Comparison of ENCODE assay signal across 8 cellular contexts in the genomic region with DNA sequence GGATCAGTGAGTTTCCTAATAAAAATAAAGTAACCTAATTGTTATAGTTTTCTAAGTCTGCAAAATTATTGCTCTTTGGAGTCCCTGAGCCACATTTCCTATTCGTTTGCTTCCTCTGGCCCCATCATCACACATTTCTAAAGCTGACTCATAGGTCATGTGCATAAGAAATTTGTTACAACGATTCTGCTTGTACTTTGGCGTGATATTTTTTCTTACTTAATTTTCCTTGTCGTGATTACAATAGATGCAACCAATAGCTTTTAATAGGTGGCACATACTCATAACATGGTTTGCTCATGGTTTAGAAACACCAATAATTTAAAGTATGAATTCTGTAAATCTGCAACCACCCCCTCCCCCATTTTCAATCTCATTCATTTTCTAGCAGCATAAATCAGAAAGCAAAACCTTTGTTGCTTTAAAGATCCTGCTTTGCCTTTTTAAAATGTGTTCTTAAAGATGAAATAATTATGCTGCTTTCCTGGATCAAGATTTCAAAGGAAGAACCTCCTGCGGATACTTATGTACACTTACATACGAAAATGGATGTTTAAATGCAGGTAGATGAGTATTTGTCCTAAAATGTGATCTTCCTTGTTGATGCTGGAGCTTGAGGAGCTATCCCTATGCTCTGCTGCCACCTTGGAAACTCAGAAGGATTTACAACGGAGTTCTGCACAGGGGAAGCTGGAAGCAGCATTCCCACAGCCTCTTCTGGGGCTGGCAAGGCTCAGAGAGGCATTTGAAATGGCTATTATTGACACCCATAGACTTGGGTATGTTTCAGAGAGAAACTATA. TPM values are rescaled to one million over a fixed set of nuclear protein-coding genes. Genes with fewer than 3 reads are reported as not detected.
DNase-seq lines count a peak whose midpoint lies in the region; ATAC-seq and TF ChIP-seq lines count a peak whose summit lies in the region.

No MANE protein-coding gene starts in this region.

- H3K27me3 ChIP-seq in lower lobe of right lung (ENCODE audit: low read depth) = peaks cover 49% of the 10 kb centered on the region
- no peaks in the 10 kb centered on the region for H3K27me3 ChIP-seq in uterus

- peaks cover 37% of the 10 kb centered on the region for H3K4me1 ChIP-seq in lower lobe of right lung
- H3K4me1 ChIP-seq in uterus = no peaks in the 10 kb centered on the region

- intact Hi-C loops in lower lobe of right lung (cut with DNase I) (no loop called here), uterus (cut with DNase I; ENCODE audit: low total_unique reads) (no loop called here)

- peak; percentile 54 for DNase-seq in COR-L47 (lab: John Stamatoyannopoulos, UW)
- DNase-seq in NCI-H226 = peak; percentile 73
- DNase-seq in ecto neural progenitor cell (ENCODE audit: low spot score) = peak; percentile 58
- no peak for DNase-seq in lower lobe of right lung
- DNase-seq in uterus = no peak
- DNase-seq in cerebellar nuclear complex (lab: John Stamatoyannopoulos, UW) = no peak
- DNase-seq in SKM-1 treated with dmso at 0.1 percent for 144 hours (lab: John Stamatoyannopoulos, UW; ENCODE audit: unreplicated experiment) = no peak

- H3K36me3 ChIP-seq in lower lobe of right lung (no peaks in the 10 kb centered on the region), uterus (no peaks in the 10 kb centered on the region)

- ATAC-seq in lower lobe of right lung = peak; percentile 44 to 58
- no peak for ATAC-seq in GM21515 (IDR thresholded peaks at IDR 0.05; ENCODE audit: unreplicated experiment)

- H3K27ac ChIP-seq in lower lobe of right lung = peak overlapping the region; percentile 34
- peak overlapping the region; percentile 57 to 75 for H3K27ac ChIP-seq in uterus

- no peaks in the 10 kb centered on the region for H3K9me3 ChIP-seq in lower lobe of right lung
- no peaks in the 10 kb centered on the region for H3K9me3 ChIP-seq in uterus

- no peak for TF ChIP-seq POLR2A in uterus (IDR thresholded peaks at IDR 0.05)

- peak; percentile 44 for TF ChIP-seq CTCF in lower lobe of right lung (IDR thresholded peaks at IDR 0.05)
- TF ChIP-seq CTCF in uterus (IDR thresholded peaks at IDR 0.05) = peak; percentile 35 to 47 (median 35)

- H3K4me3 ChIP-seq in lower lobe of right lung (peak overlapping the region; percentile 58), uterus (peak overlapping the region; percentile 57 to 83)

RNA-seq across cellular contexts. Expression of gene FLRT2, which starts 1.7 kb away (rescaled TPM):
- total RNA-seq in lower lobe of right lung (14.3 TPM), uterus (10 to 100 TPM in 2 of 4 donors, 1 to 10 TPM in 2; 2.1 to 72.4 (median 9.6) TPM)

Comparison
In these comparisons a context has a peak if more than half of its experiments do, and no peak if none do; other contexts are left out.
1. DNase-seq: peak in COR-L47 (single experiment), NCI-H226 (single experiment) and ecto neural progenitor cell (single experiment); none in lower lobe of right lung (single experiment), uterus (0 of 2), cerebellar nuclear complex (0 of 2) and SKM-1 treated with dmso at 0.1 percent for 144 hours (single experiment).